In the genomic region with DNA sequence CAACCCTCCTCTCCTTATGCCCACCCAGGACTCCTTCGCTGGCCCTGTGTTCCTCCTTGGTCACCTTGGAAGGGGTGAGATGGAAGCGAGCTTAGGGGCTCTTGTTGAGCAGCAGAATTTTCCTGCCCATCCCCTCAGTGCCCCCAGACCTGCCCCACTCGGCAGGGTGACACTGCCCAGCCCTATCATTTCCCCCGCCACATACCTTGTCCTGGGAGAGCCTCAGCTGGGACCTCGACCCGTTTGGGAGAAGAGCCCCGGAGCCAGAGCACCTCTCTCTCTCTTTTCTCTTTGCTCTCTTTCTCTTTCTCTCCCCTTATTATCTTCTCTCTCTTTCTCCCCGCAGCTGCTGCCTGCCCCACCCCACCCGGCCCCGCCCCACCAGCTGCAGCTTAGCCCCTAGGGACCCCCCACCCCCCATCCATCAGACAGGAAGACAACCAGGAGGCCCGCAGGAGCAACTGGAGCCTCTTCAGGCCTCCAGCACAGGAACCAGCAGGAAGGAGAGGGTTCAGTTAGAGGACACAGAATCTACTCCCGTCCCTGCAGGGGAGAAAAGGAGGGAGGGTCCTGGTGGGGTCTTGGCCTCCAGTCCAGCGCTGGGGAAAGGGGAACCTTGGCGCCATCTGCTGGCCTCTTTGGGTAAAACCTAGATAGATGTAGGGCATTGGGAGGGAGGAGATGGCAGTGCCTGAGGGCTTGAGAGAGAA, we compare ENCODE assay signal across 9 cellular contexts. TPM values are rescaled to one million over a fixed set of nuclear protein-coding genes. Genes with fewer than 3 reads are reported as not detected.
DNase-seq lines count a peak whose midpoint lies in the region; TF ChIP-seq lines count a peak whose summit lies in the region.
"Had no signal": no experiment of that assay in that cellular context is flagged by ENCODE, and none has a peak within 500 bp of the region (broad histone marks: within the 10 kb centered on the region; RNA-seq: fewer than 3 reads in every experiment).

No MANE protein-coding gene starts in this region.

- no peaks in the 10 kb centered on the region for H3K9me3 Mint-ChIP-seq in progenitor cell of endocrine pancreas (ENCODE audit: low read depth)

- H3K27ac Mint-ChIP-seq in progenitor cell of endocrine pancreas = no peak overlapping the region
- H3K27ac Mint-ChIP-seq: activated naive CD8-positive, alpha-beta T cell had no signal

- TF ChIP-seq CTCF in cardiac muscle cell (IDR thresholded peaks at IDR 0.05; ENCODE audit: low read depth, low read length) (peak; percentile 78), progenitor cell of endocrine pancreas (IDR thresholded peaks at IDR 0.05; ENCODE audit: unreplicated experiment) (peak; percentile 86), uterus (IDR thresholded peaks at IDR 0.05) (peak; percentile 65 to 81 (median 76))

- H3K4me1 ChIP-seq in cardiac muscle cell (ENCODE audit: low read depth) (peaks cover 7% of the 10 kb centered on the region), uterus (no peaks in the 10 kb centered on the region)

- H3K27ac ChIP-seq in cardiac muscle cell (no peak overlapping the region), uterus (peak overlapping the region in 1 of 2 donors; percentile 24)

- intact Hi-C loops in uterus (cut with DNase I; ENCODE audit: low total_unique reads) = no loop called here

- H3K9me3 ChIP-seq in cardiac muscle cell (ENCODE audit: low read depth) (no peaks in the 10 kb centered on the region), uterus (no peaks in the 10 kb centered on the region)

- in situ Hi-C loops in SK-MEL-5 (cut with HindIII; ENCODE audit: low pct_unique_long_range_greater_than_20kb, low sequenced_read_pairs) = no loop called here

- peaks cover 12% of the 10 kb centered on the region for H3K4me1 Mint-ChIP-seq in progenitor cell of endocrine pancreas (ENCODE audit: low read depth)

- DNase-seq in DMS79 (lab: John Stamatoyannopoulos, UW) = peak; percentile 82
- DNase-seq in M059J (ENCODE audit: low read depth) = peak; percentile 54
- DNase-seq in SK-MEL-5 (ENCODE audit: low read depth, low spot score) = peak; percentile 67
- DNase-seq in activated naive CD4-positive, alpha-beta T cell treated with Interleukin-2 at 50 U/mL for 16 hours = peak; percentile 70
- peak; percentile 68 to 85 for DNase-seq in cardiac muscle cell (ENCODE audit: low read depth in 1 of 2, low spot score in 1 of 2)
- peak; percentile 83 for DNase-seq in progenitor cell of endocrine pancreas (ENCODE audit: low spot score, unreplicated experiment)
- DNase-seq in uterus = peak; percentile 70 to 74
- DNase-seq in amniotic stem cell (lab: John Stamatoyannopoulos, UW) = no peak

- H3K27me3 ChIP-seq in cardiac muscle cell = peaks cover 11% of the 10 kb centered on the region
- no peaks in the 10 kb centered on the region for H3K27me3 ChIP-seq in uterus

- H3K36me3 ChIP-seq in cardiac muscle cell = no peaks in the 10 kb centered on the region
- no peaks in the 10 kb centered on the region for H3K36me3 ChIP-seq in uterus

- no peak overlapping the region for H3K4me3 Mint-ChIP-seq in progenitor cell of endocrine pancreas (ENCODE audit: low read depth)

- peaks cover 2% of the 10 kb centered on the region for H3K36me3 Mint-ChIP-seq in progenitor cell of endocrine pancreas (ENCODE audit: insufficient read depth)

- TF ChIP-seq POLR2A in uterus (IDR thresholded peaks at IDR 0.05) = no peak

- peaks cover 57% of the 10 kb centered on the region for H3K27me3 Mint-ChIP-seq in progenitor cell of endocrine pancreas

- no peak overlapping the region for H3K4me3 ChIP-seq in cardiac muscle cell
- H3K4me3 ChIP-seq in uterus = no peak overlapping the region

RNA-seq across cellular contexts. Expression of gene FNDC5, which starts 1.6 kb away (rescaled TPM):
- total RNA-seq in M059J (2014; rRNA removed; shearing (Covaris generic)) = 0.49 and 2.9 TPM in 2 replicates
- total RNA-seq in SK-MEL-5 (2014; rRNA removed; shearing (Covaris generic)) = 0.42 TPM in 1 of 2 replicates, not detected in the other
- not detected in 2 replicates for polyA plus RNA-seq in SK-MEL-5 (2015; cell fraction: cytosol; rRNA removed)
- polyA plus RNA-seq in SK-MEL-5 (2015; cell fraction: nucleus; rRNA removed) = 0.23 TPM in 1 of 2 replicates, not detected in the other
- total RNA-seq in cardiac muscle cell (34.2 and 40.7 TPM in 2 replicates), progenitor cell of endocrine pancreas (6.3 and 7.8 TPM in 2 replicates), uterus (10 to 100 TPM in 1 of 4 donors, 1 to 10 TPM in 2, not detected in 1; 1.2 to 71.1 (median 3.7) TPM)
- polyA plus RNA-seq in cardiac muscle cell = 18.0 and 37.4 TPM in 2 replicates

RNA-seq across cellular contexts. Expression of gene HPCA, which starts 13.9 kb away (rescaled TPM):
- 0.07 TPM in 1 of 2 replicates, not detected in the other for total RNA-seq in M059J (2014; rRNA removed; shearing (Covaris generic))
- not detected in 2 replicates for total RNA-seq in SK-MEL-5 (2014; rRNA removed; shearing (Covaris generic))
- polyA plus RNA-seq in SK-MEL-5 (2015; cell fraction: cytosol; rRNA removed) = not detected in 2 replicates
- polyA plus RNA-seq in SK-MEL-5 (2015; cell fraction: nucleus; rRNA removed) = not detected in 2 replicates
- 3.7 TPM in 1 of 2 replicates, not detected in the other for total RNA-seq in cardiac muscle cell
- polyA plus RNA-seq in cardiac muscle cell = 1.6 TPM in 1 of 2 replicates, not detected in the other
- 0.96 and 1.1 TPM in 2 replicates for total RNA-seq in progenitor cell of endocrine pancreas
- total RNA-seq in uterus = under 1 TPM in 2 of 4 donors, not detected in 2; 0.76 to 0.79 TPM

RNA-seq across cellular contexts. Expression of gene TMEM54, which starts 28.8 kb away (rescaled TPM):
- 68.7 and 94.8 TPM in 2 replicates for total RNA-seq in M059J (2014; rRNA removed; shearing (Covaris generic))
- 34.9 and 41.6 TPM in 2 replicates for total RNA-seq in SK-MEL-5 (2014; rRNA removed; shearing (Covaris generic))
- 48.3 and 59.3 TPM in 2 replicates for polyA plus RNA-seq in SK-MEL-5 (2015; cell fraction: cytosol; rRNA removed)
- 8.0 and 13.6 TPM in 2 replicates for polyA plus RNA-seq in SK-MEL-5 (2015; cell fraction: nucleus; rRNA removed)
- total RNA-seq in cardiac muscle cell = 30.3 and 61.6 TPM in 2 replicates
- polyA plus RNA-seq in cardiac muscle cell = 17.1 and 41.4 TPM in 2 replicates
- total RNA-seq in progenitor cell of endocrine pancreas = 23.2 and 27.0 TPM in 2 replicates
- total RNA-seq in uterus = 10 to 100 TPM; 18.4 to 57.4 (median 34.8) TPM

RNA-seq across cellular contexts. Expression of gene S100PBP, which starts 54.9 kb away (rescaled TPM):
- total RNA-seq in M059J (2014; rRNA removed; shearing (Covaris generic)) = 20.9 and 30.3 TPM in 2 replicates
- 16.9 and 21.3 TPM in 2 replicates for total RNA-seq in SK-MEL-5 (2014; rRNA removed; shearing (Covaris generic))
- 13.4 and 13.6 TPM in 2 replicates for polyA plus RNA-seq in SK-MEL-5 (2015; cell fraction: cytosol; rRNA removed)
- 57.3 and 97.6 TPM in 2 replicates for polyA plus RNA-seq in SK-MEL-5 (2015; cell fraction: nucleus; rRNA removed)
- 23.0 and 40.5 TPM in 2 replicates for total RNA-seq in cardiac muscle cell
- polyA plus RNA-seq in cardiac muscle cell = 30.5 and 37.4 TPM in 2 replicates
- 62.6 and 66.1 TPM in 2 replicates for total RNA-seq in progenitor cell of endocrine pancreas
- 100 to 1,000 TPM in 1 of 4 donors, 10 to 100 TPM in 3; 50.2 to 168 (median 76.4) TPM for total RNA-seq in uterus

RNA-seq across cellular contexts. Expression of gene YARS1, which starts 55.2 kb away (rescaled TPM):
- total RNA-seq in M059J (2014; rRNA removed; shearing (Covaris generic)) = 83.6 and 87.2 TPM in 2 replicates
- total RNA-seq in SK-MEL-5 (2014; rRNA removed; shearing (Covaris generic)) = 137 and 153 TPM in 2 replicates
- polyA plus RNA-seq in SK-MEL-5 (2015; cell fraction: cytosol; rRNA removed) = 193 and 232 TPM in 2 replicates
- 254 and 269 TPM in 2 replicates for polyA plus RNA-seq in SK-MEL-5 (2015; cell fraction: nucleus; rRNA removed)
- total RNA-seq in cardiac muscle cell (77.9 and 80.3 TPM in 2 replicates), progenitor cell of endocrine pancreas (101 and 110 TPM in 2 replicates), uterus (10 to 100 TPM; 15.9 to 67.7 (median 30.4) TPM)
- polyA plus RNA-seq in cardiac muscle cell = 125 and 167 TPM in 2 replicates
